Comparison of ENCODE assay signal across 14 cellular contexts in the genomic region with DNA sequence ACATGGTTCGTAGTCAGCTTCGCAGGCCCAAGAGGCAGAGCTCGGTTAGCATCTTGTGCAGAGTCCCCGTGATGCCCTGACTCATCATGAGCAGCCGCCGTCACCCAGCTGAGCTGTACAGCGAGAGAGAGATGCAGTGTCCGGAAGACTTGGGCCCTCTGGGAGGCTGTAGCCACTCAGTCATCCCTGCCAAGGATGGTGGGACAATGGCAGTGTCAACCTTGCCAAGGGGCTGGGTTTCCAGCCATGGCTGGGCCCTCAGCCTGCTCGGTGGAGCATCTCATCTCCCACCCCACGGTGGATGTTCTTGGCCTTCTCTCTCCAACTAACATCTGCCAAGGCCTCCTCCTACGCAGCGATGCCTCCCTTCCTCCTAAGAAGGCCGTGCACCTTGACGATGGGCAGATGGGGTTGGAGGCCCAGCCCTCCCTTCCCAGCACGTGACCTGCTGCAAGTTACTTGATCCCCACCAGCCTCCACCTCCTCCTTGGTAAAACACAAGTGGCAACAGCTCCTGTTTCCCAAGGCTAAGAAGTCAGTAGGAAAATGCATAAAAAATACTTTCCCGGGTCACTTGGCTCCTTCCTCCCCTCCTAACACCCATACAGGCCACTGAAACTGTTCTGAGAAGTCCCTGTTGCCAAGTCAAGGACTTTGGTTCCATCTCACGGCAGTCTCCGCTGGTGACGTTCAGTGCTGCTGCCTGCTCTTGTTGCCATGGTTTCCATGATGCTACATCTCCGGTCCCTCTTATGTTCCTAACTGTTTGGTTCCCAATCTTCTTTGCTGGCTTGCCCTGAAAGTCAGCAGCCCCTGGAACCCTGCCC.
DNase-seq lines count a peak whose midpoint lies in the region; ATAC-seq, FAIRE-seq and TF ChIP-seq lines count a peak whose summit lies in the region.
"Had no signal": no experiment of that assay in that cellular context is flagged by ENCODE, and none has a peak within 500 bp of the region (broad histone marks: within the 10 kb centered on the region; RNA-seq: fewer than 3 reads in every experiment).

No MANE protein-coding gene starts in this region.

- peaks cover 54% of the 10 kb centered on the region for H3K4me1 Mint-ChIP-seq in mesothelial cell of epicardium
- H3K4me1 Mint-ChIP-seq: naive B cell had no signal

- peak overlapping the region; percentile 96 for H3K27ac Mint-ChIP-seq in mesothelial cell of epicardium
- H3K27ac Mint-ChIP-seq: naive B cell had no signal

- no peak for ATAC-seq in Right ventricle myocardium superior (ENCODE audit: poor library complexity)
- ATAC-seq in gastrocnemius medialis, result no peak
- no peak for ATAC-seq in esophagus mucosa

- H3K4me3 Mint-ChIP-seq in mesothelial cell of epicardium, result no peak overlapping the region
- H3K4me3 Mint-ChIP-seq: naive B cell had no signal

- H3K36me3 ChIP-seq in brain microvascular endothelial cell (replicated peaks) (no peaks in the 10 kb centered on the region), gastrocnemius medialis (no peaks in the 10 kb centered on the region)
- H3K36me3 ChIP-seq: left ventricle myocardium inferior had no signal

- in situ Hi-C loops in brain microvascular endothelial cell (cut with HindIII; ENCODE audit: low pct_ligation_motif_present, low sequenced_read_pairs) (no loop called here), gastrocnemius medialis (cut with MboI; ENCODE audit: low sequenced_read_pairs in 4 of 4) (no loop called here)

- no peak for TF ChIP-seq POLR2A in gastrocnemius medialis (IDR thresholded peaks at IDR 0.05)
- no peak for TF ChIP-seq POLR2A in GM12892 (IDR thresholded peaks at IDR 0.05; ENCODE audit: low read depth, low read length)

- FAIRE-seq in GM12892 (lab: Jason Lieb, UNC), result no peak
- FAIRE-seq: D721Med had no signal

- H3K27ac ChIP-seq in brain microvascular endothelial cell (no peak overlapping the region), gastrocnemius medialis (no peak overlapping the region)
- H3K27ac ChIP-seq: left ventricle myocardium inferior had no signal

- H3K36me3 Mint-ChIP-seq in mesothelial cell of epicardium, result no peaks in the 10 kb centered on the region
- H3K36me3 Mint-ChIP-seq: naive B cell had no signal

- intact Hi-C loops in cardiac septum (cut with DNase I) (no loop called here), Right ventricle myocardium superior (cut with DNase I) (no loop called here), gastrocnemius medialis (cut with DNase I; ENCODE audit: low total_unique reads) (no loop called here)

- no peak overlapping the region for H3K4me3 ChIP-seq in brain microvascular endothelial cell (ENCODE audit: low read depth, low read length)
- no peak overlapping the region for H3K4me3 ChIP-seq in gastrocnemius medialis
- H3K4me3 ChIP-seq: left ventricle myocardium inferior had no signal

- DNase-seq in cardiac septum (ENCODE audit: low spot score), result peak; percentile 36
- DNase-seq in Right ventricle myocardium superior, result no peak
- peak; percentile 66 for DNase-seq in brain microvascular endothelial cell
- peak in 1 of 2 experiments; percentile 36 for DNase-seq in mesothelial cell of epicardium (ENCODE audit: low spot score in 2 of 2, unreplicated experiment in 2 of 2)
- DNase-seq in NCI-H2227 treated with DMSO at 0.1 percent for 48 hours (lab: John Stamatoyannopoulos, UW), result no peak
- DNase-seq in gastrocnemius medialis, result no peak
- no peak for DNase-seq in GM12892 (ENCODE audit: insufficient read length)
- DNase-seq: activated T-cell treated with anti-CD3 and anti-CD28 coated beads, Interleukin-2, amount 50 U/mL, for 48 hours; naive B cell; NCI-H2081; T-helper 2 cell had no signal

- H3K9me3 ChIP-seq in gastrocnemius medialis, result no peaks in the 10 kb centered on the region
- H3K9me3 ChIP-seq: left ventricle myocardium inferior had no signal

- H3K9me3 Mint-ChIP-seq in mesothelial cell of epicardium, result no peaks in the 10 kb centered on the region

- H3K27me3 ChIP-seq in brain microvascular endothelial cell (replicated peaks), result no peaks in the 10 kb centered on the region
- H3K27me3 ChIP-seq in gastrocnemius medialis, result no peaks in the 10 kb centered on the region

- H3K27me3 Mint-ChIP-seq in mesothelial cell of epicardium (ENCODE audit: low read depth), result no peaks in the 10 kb centered on the region

- peaks cover 3 to 11% of the 10 kb centered on the region in 2 donors for H3K4me1 ChIP-seq in gastrocnemius medialis

- TF ChIP-seq CTCF in brain microvascular endothelial cell (IDR thresholded peaks at IDR 0.05; ENCODE audit: low read depth, low read length, missing control alignments), result no peak
- TF ChIP-seq CTCF in mesothelial cell of epicardium (IDR thresholded peaks at IDR 0.05; ENCODE audit: unreplicated experiment), result no peak
- no peak for TF ChIP-seq CTCF in gastrocnemius medialis (IDR thresholded peaks at IDR 0.05 in 4 of 5, conservative IDR thresholded peaks at IDR 0.05 in 1 of 5)

Comparison
In these comparisons a context has a peak if more than half of its experiments do, and no peak if none do; other contexts are left out.
1. DNase-seq: peak in cardiac septum (single experiment) and brain microvascular endothelial cell (single experiment); none in Right ventricle myocardium superior (single experiment), NCI-H2227 treated with DMSO at 0.1 percent for 48 hours (single experiment), gastrocnemius medialis (0 of 2) and GM12892 (single experiment).